Comparison of ENCODE assay signal across 1 cellular context in genomic region chr9:127396253-127396807, GRCh38.
TF ChIP-seq lines count a peak whose summit lies in the region.

No MANE protein-coding gene starts in this region.

TF ChIP-seq in HepG2, 621 proteins besides CTCF, POLR2A, EP300 and RAD21 (continued from another document and continues in another):
- TF ChIP-seq MYC (CRISPR knock-in tag; IDR thresholded peaks at IDR 0.05; ENCODE audit: borderline replicate concordance) (peak; percentile 77; the same call in 1 of the 2 replicates), KAT8 (CRISPR knock-in tag; IDR thresholded peaks at IDR 0.05) (no peak), ZNF639 (CRISPR knock-in tag; conservative IDR thresholded peaks at IDR 0.05) (no peak), TSC22D2 (CRISPR knock-in tag; IDR thresholded peaks at IDR 0.05; ENCODE audit: borderline replicate concordance) (no peak), SAP130 (CRISPR knock-in tag; IDR thresholded peaks at IDR 0.05; ENCODE audit: low read depth) (peak; percentile 95), ZBTB8A (CRISPR knock-in tag; IDR thresholded peaks at IDR 0.05; ENCODE audit: borderline replicate concordance, low read depth) (no peak; the same call in 1 of the 2 replicates), ZNF441 (CRISPR knock-in tag; IDR thresholded peaks at IDR 0.05; ENCODE audit: borderline replicate concordance) (no peak; the same call in 1 of the 2 replicates), ZSCAN30 (CRISPR knock-in tag; IDR thresholded peaks at IDR 0.05) (no peak), NBN (conservative IDR thresholded peaks at IDR 0.05) (no peak), CBX2 (IDR thresholded peaks at IDR 0.05; ENCODE audit: low read depth, low read length) (no peak), CBX2 (CRISPR knock-in tag; IDR thresholded peaks at IDR 0.05; ENCODE audit: low read depth) (no peak), ZNF430 (CRISPR knock-in tag; IDR thresholded peaks at IDR 0.05) (0 out of 2 replicates have a peak, but pooled peaks have one; percentile 47), MXI1 (IDR thresholded peaks at IDR 0.05; ENCODE audit: borderline replicate concordance, low read depth, low read length) (peak; percentile 95; the same call in 2 of the 3 replicates), ETV5 (CRISPR knock-in tag; IDR thresholded peaks at IDR 0.05; ENCODE audit: borderline replicate concordance) (0 out of 2 replicates have a peak, but pooled peaks have one; percentile 25), ZNF263 (CRISPR knock-in tag; IDR thresholded peaks at IDR 0.05) (no peak), HNF1B (CRISPR knock-in tag; IDR thresholded peaks at IDR 0.05) (no peak), ZFAT (CRISPR knock-in tag; conservative IDR thresholded peaks at IDR 0.05) (no peak), ZBTB7A (CRISPR knock-in tag; IDR thresholded peaks at IDR 0.05) (no peak), GMEB2 (CRISPR knock-in tag; IDR thresholded peaks at IDR 0.05; ENCODE audit: low read depth) (no peak), TIGD3 (CRISPR knock-in tag; IDR thresholded peaks at IDR 0.05; ENCODE audit: borderline replicate concordance) (no peak), ZNF740 (CRISPR knock-in tag; IDR thresholded peaks at IDR 0.05) (no peak), ZBTB4 (CRISPR knock-in tag; IDR thresholded peaks at IDR 0.05; ENCODE audit: borderline replicate concordance) (peak; percentile 45; the same call in 1 of the 2 replicates), BHLHE40 (IDR thresholded peaks at IDR 0.05; ENCODE audit: low read length) (peak; percentile 55), PTBP1 (IDR thresholded peaks at IDR 0.05; ENCODE audit: low read depth, low read length, poor library complexity, severe bottlenecking) (no peak), TFDP2 (CRISPR knock-in tag; IDR thresholded peaks at IDR 0.05) (peak; percentile 81), NR3C1 (CRISPR knock-in tag; IDR thresholded peaks at IDR 0.05) (no peak), HINFP (CRISPR knock-in tag; IDR thresholded peaks at IDR 0.05; ENCODE audit: low read depth) (no peak), ZNF768 (CRISPR knock-in tag; IDR thresholded peaks at IDR 0.05) (peak; percentile 22; the same call in 1 of the 2 replicates), ELF4 (CRISPR knock-in tag; IDR thresholded peaks at IDR 0.05; ENCODE audit: borderline replicate concordance) (no peak), E2F2 (CRISPR knock-in tag; IDR thresholded peaks at IDR 0.05; ENCODE audit: borderline replicate concordance) (no peak), ZKSCAN5 (CRISPR knock-in tag; IDR thresholded peaks at IDR 0.05) (no peak), ZBTB46 (CRISPR knock-in tag; IDR thresholded peaks at IDR 0.05; ENCODE audit: borderline replicate concordance) (no peak), AKNA (CRISPR knock-in tag; IDR thresholded peaks at IDR 0.05; ENCODE audit: borderline replicate concordance) (no peak), ZBTB43 (CRISPR knock-in tag; conservative IDR thresholded peaks at IDR 0.05) (no peak), MZF1 (CRISPR knock-in tag; IDR thresholded peaks at IDR 0.05; ENCODE audit: borderline replicate concordance) (no peak)
